Comparison of ENCODE assay signal across 1 cellular context in the genomic region with DNA sequence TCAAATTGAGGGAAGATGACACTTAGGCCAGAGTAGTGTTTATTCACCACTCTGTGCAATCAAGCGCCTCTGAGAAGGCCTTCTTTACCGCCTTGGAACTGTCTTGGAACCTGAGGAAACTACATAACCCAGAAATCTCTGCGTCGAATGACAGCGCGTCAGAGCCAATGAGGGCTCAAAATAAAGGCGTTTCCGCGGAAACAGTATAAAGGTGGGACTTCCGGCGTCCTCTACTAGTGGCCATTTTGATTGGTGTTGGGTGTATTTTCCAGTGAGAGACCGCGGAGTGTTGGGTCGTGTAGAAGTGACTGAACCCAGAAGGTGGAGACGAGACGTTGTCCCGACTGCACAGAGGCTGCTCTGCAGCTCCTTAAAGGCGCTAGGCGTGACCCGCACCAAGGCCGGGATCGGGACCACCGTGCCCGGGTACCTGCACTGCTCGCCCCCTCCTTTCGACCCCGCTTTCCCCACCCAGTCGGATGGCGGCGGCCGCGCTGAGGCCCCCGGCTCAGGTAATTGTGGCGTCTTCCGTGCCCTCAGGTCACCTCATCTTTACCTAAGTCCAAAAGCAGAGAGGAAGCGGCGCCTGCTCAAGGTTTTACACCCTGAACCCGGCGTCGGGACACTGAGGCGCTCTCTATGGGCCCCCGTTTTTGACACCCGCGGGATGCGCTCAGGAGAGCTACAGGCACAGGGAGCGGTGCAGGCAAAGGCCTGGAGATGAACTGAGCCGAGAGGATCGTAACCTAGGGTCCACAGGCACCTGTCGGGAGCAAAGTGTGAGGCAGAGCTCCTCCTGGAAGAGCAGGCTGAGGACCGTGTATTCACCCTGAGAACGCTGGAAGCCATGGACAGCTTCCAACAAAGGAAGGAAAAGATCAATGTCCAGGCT.
TF ChIP-seq lines count a peak whose summit lies in the region.

A gene (plus strand): TSS at position 236 of the 892 bp plus-strand sequence. CDS start 244 bp downstream, at position 480.

TF ChIP-seq in HepG2, 621 proteins besides CTCF, POLR2A, EP300 and RAD21 (continued from another document and continues in another):
- TF ChIP-seq, protein P1, sequence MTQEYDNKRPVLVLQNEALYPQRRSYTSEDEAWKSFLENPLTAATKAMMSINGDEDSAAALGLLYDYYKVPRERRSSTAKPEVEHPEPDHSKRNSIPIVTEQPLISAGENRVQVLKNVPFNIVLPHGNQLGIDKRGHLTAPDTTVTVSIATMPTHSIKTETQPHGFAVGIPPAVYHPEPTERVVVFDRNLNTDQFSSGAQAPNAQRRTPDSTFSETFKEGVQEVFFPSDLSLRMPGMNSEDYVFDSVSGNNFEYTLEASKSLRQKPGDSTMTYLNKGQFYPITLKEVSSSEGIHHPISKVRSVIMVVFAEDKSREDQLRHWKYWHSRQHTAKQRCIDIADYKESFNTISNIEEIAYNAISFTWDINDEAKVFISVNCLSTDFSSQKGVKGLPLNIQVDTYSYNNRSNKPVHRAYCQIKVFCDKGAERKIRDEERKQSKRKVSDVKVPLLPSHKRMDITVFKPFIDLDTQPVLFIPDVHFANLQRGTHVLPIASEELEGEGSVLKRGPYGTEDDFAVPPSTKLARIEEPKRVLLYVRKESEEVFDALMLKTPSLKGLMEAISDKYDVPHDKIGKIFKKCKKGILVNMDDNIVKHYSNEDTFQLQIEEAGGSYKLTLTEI (CRISPR knock-in tag; conservative IDR thresholded peaks at IDR 0.05), result no peak
- TF ChIP-seq ZMAT3 (CRISPR knock-in tag; conservative IDR thresholded peaks at IDR 0.05), result no peak
- TF ChIP-seq, protein P2, sequence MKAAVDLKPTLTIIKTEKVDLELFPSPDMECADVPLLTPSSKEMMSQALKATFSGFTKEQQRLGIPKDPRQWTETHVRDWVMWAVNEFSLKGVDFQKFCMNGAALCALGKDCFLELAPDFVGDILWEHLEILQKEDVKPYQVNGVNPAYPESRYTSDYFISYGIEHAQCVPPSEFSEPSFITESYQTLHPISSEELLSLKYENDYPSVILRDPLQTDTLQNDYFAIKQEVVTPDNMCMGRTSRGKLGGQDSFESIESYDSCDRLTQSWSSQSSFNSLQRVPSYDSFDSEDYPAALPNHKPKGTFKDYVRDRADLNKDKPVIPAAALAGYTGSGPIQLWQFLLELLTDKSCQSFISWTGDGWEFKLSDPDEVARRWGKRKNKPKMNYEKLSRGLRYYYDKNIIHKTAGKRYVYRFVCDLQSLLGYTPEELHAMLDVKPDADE (CRISPR knock-in tag; IDR thresholded peaks at IDR 0.05), result no peak
- peak; percentile 13 for TF ChIP-seq HNF4A (CRISPR knock-in tag; IDR thresholded peaks at IDR 0.05)
- no peak for TF ChIP-seq ZC3H4 (CRISPR knock-in tag; IDR thresholded peaks at IDR 0.05; ENCODE audit: borderline replicate concordance)
- peak; percentile 68; the same call in 1 of the 2 replicates for TF ChIP-seq ZBTB7B (CRISPR knock-in tag; IDR thresholded peaks at IDR 0.05)
- TF ChIP-seq, protein P3, sequence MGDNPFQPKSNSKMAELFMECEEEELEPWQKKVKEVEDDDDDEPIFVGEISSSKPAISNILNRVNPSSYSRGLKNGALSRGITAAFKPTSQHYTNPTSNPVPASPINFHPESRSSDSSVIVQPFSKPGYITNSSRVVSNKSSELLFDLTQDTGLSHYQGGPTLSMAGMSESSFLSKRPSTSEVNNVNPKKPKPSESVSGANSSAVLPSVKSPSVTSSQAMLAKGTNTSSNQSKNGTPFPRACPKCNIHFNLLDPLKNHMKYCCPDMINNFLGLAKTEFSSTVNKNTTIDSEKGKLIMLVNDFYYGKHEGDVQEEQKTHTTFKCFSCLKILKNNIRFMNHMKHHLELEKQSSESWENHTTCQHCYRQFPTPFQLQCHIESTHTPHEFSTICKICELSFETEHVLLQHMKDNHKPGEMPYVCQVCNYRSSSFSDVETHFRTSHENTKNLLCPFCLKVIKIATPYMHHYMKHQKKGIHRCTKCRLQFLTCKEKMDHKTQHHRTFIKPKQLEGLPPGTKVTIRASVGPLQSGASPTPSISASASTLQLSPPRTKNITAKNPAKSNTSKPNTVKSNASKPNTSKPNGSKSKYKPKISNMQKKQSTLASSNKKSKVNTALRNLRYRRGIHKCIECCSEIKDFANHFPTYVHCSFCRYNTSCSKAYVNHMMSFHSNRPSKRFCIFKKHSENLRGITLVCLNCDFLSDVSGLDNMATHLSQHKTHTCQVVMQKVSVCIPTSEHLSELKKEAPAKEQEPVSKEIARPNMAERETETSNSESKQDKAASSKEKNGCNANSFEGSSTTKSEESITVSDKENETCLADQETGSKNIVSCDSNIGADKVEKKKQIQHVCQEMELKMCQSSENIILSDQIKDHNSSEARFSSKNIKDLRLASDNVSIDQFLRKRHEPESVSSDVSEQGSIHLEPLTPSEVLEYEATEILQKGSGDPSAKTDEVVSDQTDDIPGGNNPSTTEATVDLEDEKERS (CRISPR knock-in tag; IDR thresholded peaks at IDR 0.05), result peak; percentile 48; the same call in 1 of the 2 replicates
- TF ChIP-seq, protein P4, sequence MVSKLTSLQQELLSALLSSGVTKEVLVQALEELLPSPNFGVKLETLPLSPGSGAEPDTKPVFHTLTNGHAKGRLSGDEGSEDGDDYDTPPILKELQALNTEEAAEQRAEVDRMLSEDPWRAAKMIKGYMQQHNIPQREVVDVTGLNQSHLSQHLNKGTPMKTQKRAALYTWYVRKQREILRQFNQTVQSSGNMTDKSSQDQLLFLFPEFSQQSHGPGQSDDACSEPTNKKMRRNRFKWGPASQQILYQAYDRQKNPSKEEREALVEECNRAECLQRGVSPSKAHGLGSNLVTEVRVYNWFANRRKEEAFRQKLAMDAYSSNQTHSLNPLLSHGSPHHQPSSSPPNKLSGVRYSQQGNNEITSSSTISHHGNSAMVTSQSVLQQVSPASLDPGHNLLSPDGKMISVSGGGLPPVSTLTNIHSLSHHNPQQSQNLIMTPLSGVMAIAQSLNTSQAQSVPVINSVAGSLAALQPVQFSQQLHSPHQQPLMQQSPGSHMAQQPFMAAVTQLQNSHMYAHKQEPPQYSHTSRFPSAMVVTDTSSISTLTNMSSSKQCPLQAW (CRISPR knock-in tag; IDR thresholded peaks at IDR 0.05), result peak; percentile 50; the same call in 1 of the 2 replicates
- TF ChIP-seq RARG (CRISPR knock-in tag; IDR thresholded peaks at IDR 0.05; ENCODE audit: low read depth), result no peak
- no peak for TF ChIP-seq HNF4G (IDR thresholded peaks at IDR 0.05; ENCODE audit: borderline replicate concordance, low read depth, low read length)
- TF ChIP-seq HNF4G (CRISPR knock-in tag; IDR thresholded peaks at IDR 0.05; ENCODE audit: borderline replicate concordance, low read depth), result 0 out of 2 replicates have a peak, but pooled peaks have one; percentile 45
- no peak for TF ChIP-seq TCF7 (IDR thresholded peaks at IDR 0.05; ENCODE audit: low read depth)
- peak; percentile 74; the same call in 1 of the 2 replicates for TF ChIP-seq BORCS8-MEF2B (CRISPR knock-in tag; IDR thresholded peaks at IDR 0.05)
- 0 out of 2 replicates have a peak, but pooled peaks have one; percentile 55 for TF ChIP-seq ZSCAN12 (CRISPR knock-in tag; IDR thresholded peaks at IDR 0.05)
- TF ChIP-seq ZFY (CRISPR knock-in tag; IDR thresholded peaks at IDR 0.05), result peak; percentile 75
- 0 out of 2 replicates have a peak, but pooled peaks have one; percentile 74 for TF ChIP-seq ZNF674 (CRISPR knock-in tag; IDR thresholded peaks at IDR 0.05; ENCODE audit: low read depth)
- TF ChIP-seq CCDC6 (CRISPR knock-in tag; IDR thresholded peaks at IDR 0.05), result peak; percentile 19; the same call in 1 of the 2 replicates
- TF ChIP-seq NONO (IDR thresholded peaks at IDR 0.05), result no peak
- 0 out of 2 replicates have a peak, but pooled peaks have one; percentile 39 for TF ChIP-seq NONO (CRISPR knock-in tag; conservative IDR thresholded peaks at IDR 0.05)
- TF ChIP-seq FOXK1 (CRISPR knock-in tag; IDR thresholded peaks at IDR 0.05; ENCODE audit: borderline replicate concordance, low read depth), result peak; percentile 67; the same call in 1 of the 2 replicates
- no peak for TF ChIP-seq SOX13 (IDR thresholded peaks at IDR 0.05)
- TF ChIP-seq SOX13 (CRISPR knock-in tag; conservative IDR thresholded peaks at IDR 0.05 in 1 of 2, IDR thresholded peaks at IDR 0.05 in 1 of 2), result peak in 1 of 2 experiments; percentile 15; a peak in 1 of 4 replicates
- TF ChIP-seq SIN3A (IDR thresholded peaks at IDR 0.05; ENCODE audit: borderline replicate concordance, low read depth, low read length), result peak; percentile 73; the same call in 1 of the 2 replicates
- no peak; the same call in 1 of the 2 replicates for TF ChIP-seq ZNF747 (CRISPR knock-in tag; IDR thresholded peaks at IDR 0.05; ENCODE audit: borderline replicate concordance)
- TF ChIP-seq SALL2 (CRISPR knock-in tag; IDR thresholded peaks at IDR 0.05), result peak; percentile 72; the same call in 1 of the 2 replicates
- TF ChIP-seq, protein P5, sequence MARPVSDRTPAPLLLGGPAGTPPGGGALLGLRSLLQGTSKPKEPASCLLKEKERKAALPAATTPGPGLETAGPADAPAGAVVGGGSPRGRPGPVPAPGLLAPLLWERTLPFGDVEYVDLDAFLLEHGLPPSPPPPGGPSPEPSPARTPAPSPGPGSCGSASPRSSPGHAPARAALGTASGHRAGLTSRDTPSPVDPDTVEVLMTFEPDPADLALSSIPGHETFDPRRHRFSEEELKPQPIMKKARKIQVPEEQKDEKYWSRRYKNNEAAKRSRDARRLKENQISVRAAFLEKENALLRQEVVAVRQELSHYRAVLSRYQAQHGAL (CRISPR knock-in tag; IDR thresholded peaks at IDR 0.05; ENCODE audit: not compliant biosample characterization), result no peak
- peak; percentile 100 for TF ChIP-seq ZSCAN22 (CRISPR knock-in tag; IDR thresholded peaks at IDR 0.05)
- 0 out of 2 replicates have a peak, but pooled peaks have one; percentile 80 for TF ChIP-seq KLF6 (CRISPR knock-in tag; IDR thresholded peaks at IDR 0.05)
- TF ChIP-seq, protein P6, sequence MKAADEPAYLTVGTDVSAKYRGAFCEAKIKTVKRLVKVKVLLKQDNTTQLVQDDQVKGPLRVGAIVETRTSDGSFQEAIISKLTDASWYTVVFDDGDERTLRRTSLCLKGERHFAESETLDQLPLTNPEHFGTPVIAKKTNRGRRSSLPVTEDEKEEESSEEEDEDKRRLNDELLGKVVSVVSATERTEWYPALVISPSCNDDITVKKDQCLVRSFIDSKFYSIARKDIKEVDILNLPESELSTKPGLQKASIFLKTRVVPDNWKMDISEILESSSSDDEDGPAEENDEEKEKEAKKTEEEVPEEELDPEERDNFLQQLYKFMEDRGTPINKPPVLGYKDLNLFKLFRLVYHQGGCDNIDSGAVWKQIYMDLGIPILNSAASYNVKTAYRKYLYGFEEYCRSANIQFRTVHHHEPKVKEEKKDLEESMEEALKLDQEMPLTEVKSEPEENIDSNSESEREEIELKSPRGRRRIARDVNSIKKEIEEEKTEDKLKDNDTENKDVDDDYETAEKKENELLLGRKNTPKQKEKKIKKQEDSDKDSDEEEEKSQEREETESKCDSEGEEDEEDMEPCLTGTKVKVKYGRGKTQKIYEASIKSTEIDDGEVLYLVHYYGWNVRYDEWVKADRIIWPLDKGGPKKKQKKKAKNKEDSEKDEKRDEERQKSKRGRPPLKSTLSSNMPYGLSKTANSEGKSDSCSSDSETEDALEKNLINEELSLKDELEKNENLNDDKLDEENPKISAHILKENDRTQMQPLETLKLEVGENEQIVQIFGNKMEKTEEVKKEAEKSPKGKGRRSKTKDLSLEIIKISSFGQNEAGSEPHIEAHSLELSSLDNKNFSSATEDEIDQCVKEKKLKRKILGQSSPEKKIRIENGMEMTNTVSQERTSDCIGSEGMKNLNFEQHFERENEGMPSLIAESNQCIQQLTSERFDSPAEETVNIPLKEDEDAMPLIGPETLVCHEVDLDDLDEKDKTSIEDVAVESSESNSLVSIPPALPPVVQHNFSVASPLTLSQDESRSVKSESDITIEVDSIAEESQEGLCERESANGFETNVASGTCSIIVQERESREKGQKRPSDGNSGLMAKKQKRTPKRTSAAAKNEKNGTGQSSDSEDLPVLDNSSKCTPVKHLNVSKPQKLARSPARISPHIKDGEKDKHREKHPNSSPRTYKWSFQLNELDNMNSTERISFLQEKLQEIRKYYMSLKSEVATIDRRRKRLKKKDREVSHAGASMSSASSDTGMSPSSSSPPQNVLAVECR (CRISPR knock-in tag; IDR thresholded peaks at IDR 0.05; ENCODE audit: borderline replicate concordance), result peak; percentile 81; the same call in 1 of the 2 replicates
- TF ChIP-seq ZFP36 (IDR thresholded peaks at IDR 0.05; ENCODE audit: borderline replicate concordance, low read depth, low read length, partially characterized antibody), result no peak
- TF ChIP-seq ZNF713 (CRISPR knock-in tag; IDR thresholded peaks at IDR 0.05), result 0 out of 2 replicates have a peak, but pooled peaks have one; percentile 58
- 0 out of 2 replicates have a peak, but pooled peaks have one; percentile 32 for TF ChIP-seq SMAD9 (CRISPR knock-in tag; IDR thresholded peaks at IDR 0.05)
- TF ChIP-seq, protein P7, sequence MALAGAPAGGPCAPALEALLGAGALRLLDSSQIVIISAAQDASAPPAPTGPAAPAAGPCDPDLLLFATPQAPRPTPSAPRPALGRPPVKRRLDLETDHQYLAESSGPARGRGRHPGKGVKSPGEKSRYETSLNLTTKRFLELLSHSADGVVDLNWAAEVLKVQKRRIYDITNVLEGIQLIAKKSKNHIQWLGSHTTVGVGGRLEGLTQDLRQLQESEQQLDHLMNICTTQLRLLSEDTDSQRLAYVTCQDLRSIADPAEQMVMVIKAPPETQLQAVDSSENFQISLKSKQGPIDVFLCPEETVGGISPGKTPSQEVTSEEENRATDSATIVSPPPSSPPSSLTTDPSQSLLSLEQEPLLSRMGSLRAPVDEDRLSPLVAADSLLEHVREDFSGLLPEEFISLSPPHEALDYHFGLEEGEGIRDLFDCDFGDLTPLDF (CRISPR knock-in tag; IDR thresholded peaks at IDR 0.05), result 0 out of 2 replicates have a peak, but pooled peaks have one; percentile 29
- no peak for TF ChIP-seq SSRP1 (CRISPR knock-in tag; IDR thresholded peaks at IDR 0.05)
- TF ChIP-seq, protein P8, sequence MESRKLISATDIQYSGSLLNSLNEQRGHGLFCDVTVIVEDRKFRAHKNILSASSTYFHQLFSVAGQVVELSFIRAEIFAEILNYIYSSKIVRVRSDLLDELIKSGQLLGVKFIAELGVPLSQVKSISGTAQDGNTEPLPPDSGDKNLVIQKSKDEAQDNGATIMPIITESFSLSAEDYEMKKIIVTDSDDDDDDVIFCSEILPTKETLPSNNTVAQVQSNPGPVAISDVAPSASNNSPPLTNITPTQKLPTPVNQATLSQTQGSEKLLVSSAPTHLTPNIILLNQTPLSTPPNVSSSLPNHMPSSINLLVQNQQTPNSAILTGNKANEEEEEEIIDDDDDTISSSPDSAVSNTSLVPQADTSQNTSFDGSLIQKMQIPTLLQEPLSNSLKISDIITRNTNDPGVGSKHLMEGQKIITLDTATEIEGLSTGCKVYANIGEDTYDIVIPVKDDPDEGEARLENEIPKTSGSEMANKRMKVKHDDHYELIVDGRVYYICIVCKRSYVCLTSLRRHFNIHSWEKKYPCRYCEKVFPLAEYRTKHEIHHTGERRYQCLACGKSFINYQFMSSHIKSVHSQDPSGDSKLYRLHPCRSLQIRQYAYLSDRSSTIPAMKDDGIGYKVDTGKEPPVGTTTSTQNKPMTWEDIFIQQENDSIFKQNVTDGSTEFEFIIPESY (CRISPR knock-in tag; IDR thresholded peaks at IDR 0.05), result peak; percentile 65; the same call in 1 of the 2 replicates
- TF ChIP-seq ZNF891 (CRISPR knock-in tag; IDR thresholded peaks at IDR 0.05), result 0 out of 2 replicates have a peak, but pooled peaks have one; percentile 56
- peak; percentile 69; the same call in 1 of the 2 replicates for TF ChIP-seq ZNF605 (CRISPR knock-in tag; IDR thresholded peaks at IDR 0.05)
- peak; percentile 66; the same call in 1 of the 2 replicates for TF ChIP-seq RBFOX2 (IDR thresholded peaks at IDR 0.05; ENCODE audit: low read depth, low read length)
- TF ChIP-seq ZNF441 (CRISPR knock-in tag; IDR thresholded peaks at IDR 0.05; ENCODE audit: borderline replicate concordance), result no peak
- peak; percentile 92 for TF ChIP-seq NFYB (CRISPR knock-in tag; IDR thresholded peaks at IDR 0.05)
- TF ChIP-seq ZNF790 (CRISPR knock-in tag; IDR thresholded peaks at IDR 0.05; ENCODE audit: borderline replicate concordance), result no peak
- 0 out of 2 replicates have a peak, but pooled peaks have one; percentile 28 for TF ChIP-seq ZNF329 (CRISPR knock-in tag; IDR thresholded peaks at IDR 0.05; ENCODE audit: low read depth)
